ENCODE assay signal across 28 cellular contexts in the genomic region with DNA sequence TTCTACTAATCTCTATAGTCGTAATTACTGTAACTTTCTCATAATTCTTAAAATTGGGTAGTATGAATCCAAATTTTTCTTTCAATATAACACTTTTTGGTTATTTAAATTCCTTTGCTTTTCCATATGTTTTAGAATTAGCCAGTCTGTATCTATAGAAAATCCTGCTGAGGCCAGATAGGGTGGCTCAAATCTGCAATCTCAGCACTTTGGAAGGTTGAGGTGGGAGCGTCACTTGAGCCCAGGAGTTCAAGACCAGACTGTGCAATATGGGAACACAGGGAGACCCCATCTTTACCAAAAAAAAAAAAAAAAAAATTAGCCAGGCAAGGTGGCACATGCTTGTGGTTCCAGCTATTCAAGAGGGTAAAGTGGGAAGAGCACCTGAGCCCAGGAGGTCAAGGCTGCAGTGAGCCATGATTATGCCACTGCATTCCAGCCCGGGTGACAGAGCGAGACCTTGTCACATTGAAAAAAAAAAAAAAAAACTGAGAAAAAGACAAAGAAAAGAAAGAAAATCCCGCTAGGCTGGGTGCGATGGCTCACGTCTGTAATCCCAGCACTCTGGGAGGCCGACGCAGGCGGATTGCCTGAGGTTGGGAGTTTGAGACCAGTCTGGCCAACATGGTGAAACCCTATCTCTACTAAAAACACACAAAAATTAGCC. TPM values are rescaled to one million over a fixed set of nuclear protein-coding genes. Genes with fewer than 3 reads are reported as not detected.
"Had no signal": no experiment of that assay in that cellular context is flagged by ENCODE, and none has a peak within 500 bp of the region (broad histone marks: within the 10 kb centered on the region; RNA-seq: fewer than 3 reads in every experiment).

No MANE protein-coding gene starts in this region.

- H3K4me2 ChIP-seq: KMS-11 had no signal

- ATAC-seq: activated CD4-positive, alpha-beta T cell treated with anti-CD3 and anti-CD28 coated beads for 36 hours; Panc1; Right ventricle myocardium inferior; T-cell had no signal

- DNase-seq: activated CD4-positive, alpha-beta memory T cell treated with anti-CD3 and anti-CD28 coated beads, Interleukin-2, amount 10 ng/mL, durations not matched to agents 7 days and 5 days; activated CD4-positive, alpha-beta T cell treated with anti-CD3 and anti-CD28 coated beads for 36 hours; activated CD4-positive, alpha-beta T cell treated with anti-CD3 and anti-CD28 coated beads, Interleukin-2, amount 50 U/mL, for 1 hour; activated CD4-positive, CD25-positive, alpha-beta regulatory T cell; activated CD8-positive, alpha-beta memory T cell treated with anti-CD3 and anti-CD28 coated beads, Interleukin-2, amount 50 U/mL, for 48 hours; activated gamma-delta T cell treated with Interleukin-2 at 50 U/mL for 16 hours; activated naive CD4-positive, alpha-beta T cell treated with anti-CD3 and anti-CD28 coated beads, Interleukin-2, amount 10 ng/mL, durations not matched to agents 7 days and 5 days; activated naive CD8-positive, alpha-beta T cell treated with anti-CD3 and anti-CD28 coated beads, Interleukin-2, amount 10 ng/mL, durations not matched to agents 7 days and 5 days; activated T-cell treated with anti-CD3 and anti-CD28 coated beads, Interleukin-2, amount 50 U/mL, for 24 hours; amniotic stem cell; MG63; NCI-H1105; NCI-H1436; NCI-H1694 treated with DMSO at 0.1 percent for 48 hours; NCI-H2029 treated with DMSO at 0.1 percent for 48 hours; NCI-H510A treated with DMSO at 0.1 percent for 48 hours; NCI-H69; NK-92 treated with Interleukin-12 subunit alpha and Interleukin-12 subunit beta, amount 100 ng/mL, for 24 hours; OCI-M1; RPMI8226; T-cell had no signal

- H3K9ac ChIP-seq: KMS-11 had no signal

- H3K27ac ChIP-seq: KMS-11, SK-N-MC, VCaP had no signal

- H3K4me3 ChIP-seq: MG63, SK-N-MC had no signal

- H3K9me3 Mint-ChIP-seq: activated CD4-positive, alpha-beta memory T cell treated with anti-CD3 and anti-CD28 coated beads, Interleukin-2, amount 10 ng/mL, durations not matched to agents 7 days and 5 days; activated naive CD4-positive, alpha-beta T cell treated with anti-CD3 and anti-CD28 coated beads, Interleukin-2, amount 10 ng/mL, durations not matched to agents 7 days and 5 days; activated naive CD8-positive, alpha-beta T cell treated with anti-CD3 and anti-CD28 coated beads, Interleukin-2, amount 10 ng/mL, durations not matched to agents 7 days and 5 days; activated T-cell treated with anti-CD3 and anti-CD28 coated beads, Interleukin-2, amount 50 U/mL, for 24 hours; brain; central memory CD8-positive, alpha-beta T cell; T-cell had no signal

- H3K4me3 Mint-ChIP-seq: activated CD4-positive, alpha-beta memory T cell treated with anti-CD3 and anti-CD28 coated beads, Interleukin-2, amount 10 ng/mL, durations not matched to agents 7 days and 5 days; activated CD4-positive, alpha-beta T cell treated with anti-CD3 and anti-CD28 coated beads for 36 hours; activated naive CD4-positive, alpha-beta T cell treated with anti-CD3 and anti-CD28 coated beads, Interleukin-2, amount 10 ng/mL, durations not matched to agents 7 days and 5 days; activated naive CD8-positive, alpha-beta T cell treated with anti-CD3 and anti-CD28 coated beads, Interleukin-2, amount 10 ng/mL, durations not matched to agents 7 days and 5 days; activated T-cell treated with anti-CD3 and anti-CD28 coated beads, Interleukin-2, amount 50 U/mL, for 24 hours; brain; central memory CD8-positive, alpha-beta T cell; T-cell had no signal

- H3K9me3 ChIP-seq: MG63 had no signal

- H3K4me1 Mint-ChIP-seq: brain had no signal

- H3K27me3 Mint-ChIP-seq: activated CD4-positive, alpha-beta memory T cell treated with anti-CD3 and anti-CD28 coated beads, Interleukin-2, amount 10 ng/mL, durations not matched to agents 7 days and 5 days; activated CD4-positive, alpha-beta T cell treated with anti-CD3 and anti-CD28 coated beads for 36 hours; activated naive CD4-positive, alpha-beta T cell treated with anti-CD3 and anti-CD28 coated beads, Interleukin-2, amount 10 ng/mL, durations not matched to agents 7 days and 5 days; activated naive CD8-positive, alpha-beta T cell treated with anti-CD3 and anti-CD28 coated beads, Interleukin-2, amount 10 ng/mL, durations not matched to agents 7 days and 5 days; activated T-cell treated with anti-CD3 and anti-CD28 coated beads, Interleukin-2, amount 50 U/mL, for 24 hours; brain; central memory CD8-positive, alpha-beta T cell; T-cell had no signal

- H3K27ac Mint-ChIP-seq: activated CD4-positive, alpha-beta memory T cell treated with anti-CD3 and anti-CD28 coated beads, Interleukin-2, amount 10 ng/mL, durations not matched to agents 7 days and 5 days; activated CD4-positive, alpha-beta T cell treated with anti-CD3 and anti-CD28 coated beads for 36 hours; activated naive CD4-positive, alpha-beta T cell treated with anti-CD3 and anti-CD28 coated beads, Interleukin-2, amount 10 ng/mL, durations not matched to agents 7 days and 5 days; activated naive CD8-positive, alpha-beta T cell treated with anti-CD3 and anti-CD28 coated beads, Interleukin-2, amount 10 ng/mL, durations not matched to agents 7 days and 5 days; activated T-cell treated with anti-CD3 and anti-CD28 coated beads, Interleukin-2, amount 50 U/mL, for 24 hours; brain; T-cell had no signal

- H3K27me3 ChIP-seq: MG63 had no signal

RNA-seq across cellular contexts. Expression of gene TMED6, which starts 24.9 kb away (rescaled TPM):
- total RNA-seq: Right ventricle myocardium inferior had no signal
